ENCODE assay signal across 8 cellular contexts in the genomic region with DNA sequence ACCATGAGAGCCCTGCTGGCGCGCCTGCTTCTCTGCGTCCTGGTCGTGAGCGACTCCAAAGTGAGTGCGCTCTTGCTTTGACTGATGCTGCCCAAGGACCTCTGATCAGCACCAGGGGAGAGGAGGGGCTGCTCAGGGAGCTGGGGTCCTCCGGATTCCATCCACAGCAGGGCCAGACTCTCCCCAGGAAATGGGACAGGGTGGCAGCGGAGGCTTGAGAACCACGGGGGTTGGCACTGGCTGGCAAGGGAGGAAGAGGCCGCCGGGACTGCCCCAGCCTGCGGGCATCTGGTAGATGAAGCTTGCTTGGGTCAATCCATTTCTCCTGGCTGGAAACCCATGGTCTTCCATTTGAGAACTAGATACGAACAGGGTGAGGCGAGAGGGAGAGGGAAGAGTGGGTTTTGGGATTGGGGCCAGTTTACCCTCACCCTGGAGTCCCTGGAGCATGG. TPM values are rescaled to one million over a fixed set of nuclear protein-coding genes. Genes with fewer than 3 reads are reported as not detected.
DNase-seq lines count a peak whose midpoint lies in the region; ATAC-seq, FAIRE-seq and TF ChIP-seq lines count a peak whose summit lies in the region.

No MANE protein-coding gene starts in this region.

- H3K4me1 Mint-ChIP-seq in activated T-cell treated with anti-CD3 and anti-CD28 coated beads, Interleukin-2, amount 50 U/mL, for 24 hours (ENCODE audit: low read depth) = peaks cover 42% of the 10 kb centered on the region

- peaks cover 60% of the 10 kb centered on the region for H3K27me3 Mint-ChIP-seq in activated T-cell treated with anti-CD3 and anti-CD28 coated beads, Interleukin-2, amount 50 U/mL, for 24 hours

- peak in 1 of 4 donors; percentile 11 for ATAC-seq in right lobe of liver

- H3K4me3 Mint-ChIP-seq in activated T-cell treated with anti-CD3 and anti-CD28 coated beads, Interleukin-2, amount 50 U/mL, for 24 hours = peak overlapping the region; percentile 80

- 11% methylated on average over 10 of the region's 14 CpGs for WGBS in right lobe of liver (ENCODE audit: insufficient coverage, low coverage, low lambda C conversion rate, missing lambda C conversion rate)

- no peak for DNase-seq in activated T-cell treated with anti-CD3 and anti-CD28 coated beads, Interleukin-2, amount 50 U/mL, for 24 hours
- DNase-seq in activated T-cell treated with anti-CD3 and anti-CD28 coated beads for 4 hours (no peak), astrocyte of the spinal cord (ENCODE audit: low read depth, low spot score) (no peak), right lobe of liver (no peak), tibial artery (no peak), GM13976 (ENCODE audit: low spot score) (no peak), D721Med (ENCODE audit: insufficient read length, low spot score) (no peak), cerebellum (ENCODE audit: low spot score) (no peak)

- no peak for TF ChIP-seq POLR2A in right lobe of liver (IDR thresholded peaks at IDR 0.05)

- H3K27ac ChIP-seq in right lobe of liver (peak overlapping the region in 2 of 3 donors; percentile 12 to 40), tibial artery (peak overlapping the region; percentile 72 to 81)

- no peaks in the 10 kb centered on the region for H3K9me3 ChIP-seq in right lobe of liver
- H3K9me3 ChIP-seq in tibial artery = no peaks in the 10 kb centered on the region

- H3K36me3 Mint-ChIP-seq in activated T-cell treated with anti-CD3 and anti-CD28 coated beads, Interleukin-2, amount 50 U/mL, for 24 hours (ENCODE audit: low read depth) = no peaks in the 10 kb centered on the region

- no peak overlapping the region for H3K27ac Mint-ChIP-seq in activated T-cell treated with anti-CD3 and anti-CD28 coated beads, Interleukin-2, amount 50 U/mL, for 24 hours

- intact Hi-C loops in right lobe of liver (cut with DNase I) (no loop called here), tibial artery (cut with DNase I; ENCODE audit: low total_unique reads) (no loop called here)

- no peaks in the 10 kb centered on the region for H3K9me3 Mint-ChIP-seq in activated T-cell treated with anti-CD3 and anti-CD28 coated beads, Interleukin-2, amount 50 U/mL, for 24 hours

- H3K4me3 ChIP-seq in astrocyte of the spinal cord (ENCODE audit: low read depth, low read length) (peak overlapping the region; percentile 79), right lobe of liver (peak overlapping the region; percentile 45 to 52 (median 48)), tibial artery (peak overlapping the region; percentile 73 to 77)

- no peak for TF ChIP-seq CTCF in astrocyte of the spinal cord (IDR thresholded peaks at IDR 0.05; ENCODE audit: low read depth, low read length)
- no peak for TF ChIP-seq CTCF in right lobe of liver (IDR thresholded peaks at IDR 0.05)
- no peak for TF ChIP-seq CTCF in tibial artery (IDR thresholded peaks at IDR 0.05)
- TF ChIP-seq CTCF in GM13976 (IDR thresholded peaks at IDR 0.05; ENCODE audit: borderline replicate concordance, control extremely low read depth, extremely low read depth, insufficient read depth, missing control alignments) = no peak
- no peak for TF ChIP-seq CTCF in D721Med (IDR thresholded peaks at IDR 0.05; ENCODE audit: insufficient read depth, missing control alignments)

- in situ Hi-C loops in astrocyte of the spinal cord (cut with HindIII; ENCODE audit: low sequenced_read_pairs) = no loop called here
- in situ Hi-C loops in GM13976 (cut with MboI; ENCODE audit: low sequenced_read_pairs, unreplicated experiment) = no loop called here

- peaks cover 0 to 10% of the 10 kb centered on the region in 2 donors for H3K27me3 ChIP-seq in right lobe of liver
- H3K27me3 ChIP-seq in tibial artery = no peaks in the 10 kb centered on the region

- H3K4me1 ChIP-seq in right lobe of liver (peaks cover 0 to 13% (median 0%) of the 10 kb centered on the region in 4 donors), tibial artery (peaks cover 0 to 76% (median 50%) of the 10 kb centered on the region in 4 donors)

- no peaks in the 10 kb centered on the region for H3K36me3 ChIP-seq in right lobe of liver
- peaks cover 0 to 9% (median 5%) of the 10 kb centered on the region in 3 donors for H3K36me3 ChIP-seq in tibial artery

- no peak for FAIRE-seq in D721Med (lab: Jason Lieb, UNC)

RNA-seq across cellular contexts. Expression of gene PLAU, which starts 0.6 kb away (rescaled TPM):
- total RNA-seq in right lobe of liver = 1 to 10 TPM in 2 of 6 experiments, under 1 TPM in 4; 0.24 to 4.3 (median 0.87) TPM
- 1.00 TPM for total RNA-seq in cerebellum

RNA-seq across cellular contexts. Expression of gene CAMK2G, which starts 37.2 kb away (rescaled TPM):
- total RNA-seq in right lobe of liver (10 to 100 TPM in 2 of 6 experiments, 1 to 10 TPM in 4; 8.3 to 10.7 (median 9.4) TPM), cerebellum (35.9 TPM)
